In genomic region chr13:49459580-49459979, GRCh38 we compare ENCODE assay signal across 22 cellular contexts.
"Had no signal": no experiment of that assay in that cellular context is flagged by ENCODE, and none has a peak within 500 bp of the region (broad histone marks: within the 10 kb centered on the region; RNA-seq: fewer than 3 reads in every experiment).

No MANE protein-coding gene starts in this region.

- H3K9me3 ChIP-seq: neutrophil, prostate gland, thyroid gland, upper lobe of right lung had no signal

- H3K4me1 ChIP-seq: prostate gland had no signal

- H3K4me3 ChIP-seq: heart right ventricle, ovary, prostate gland, right atrium auricular region, spleen, thyroid gland, upper lobe of right lung had no signal

- H3K36me3 ChIP-seq: ovary, prostate gland had no signal

- H3K27me3 ChIP-seq: heart right ventricle, neutrophil, ovary, right atrium auricular region, spleen, thyroid gland, upper lobe of right lung had no signal

- H3K27ac ChIP-seq: heart right ventricle, neutrophil, ovary, prostate gland, right atrium auricular region, spleen, thyroid gland, upper lobe of right lung had no signal

- ATAC-seq: activated CD4-positive, alpha-beta T cell treated with anti-CD3 and anti-CD28 coated beads for 36 hours; activated naive CD4-positive, alpha-beta T cell treated with anti-CD3 and anti-CD28 coated beads, Interleukin-2, amount 50 U/mL, for 72 hours; heart right ventricle; left cardiac atrium; upper lobe of right lung had no signal

- DNase-seq: activated B cell treated with CpG ODN at 0.5 μM for 24 hours; activated CD4-positive, alpha-beta memory T cell treated with anti-CD3 and anti-CD28 coated beads for 36 hours; activated CD4-positive, alpha-beta T cell treated with anti-CD3 and anti-CD28 coated beads for 36 hours; central memory CD4-positive, alpha-beta T cell; dermis blood vessel endothelial cell; effector CD8-positive, alpha-beta T cell; erythroblast; foreskin fibroblast; heart right ventricle; islet precursor cell; left cardiac atrium; ovary; spleen; stimulated activated CD4-positive, alpha-beta T cell treated with anti-CD3 and anti-CD28 coated beads, Interleukin-4, amount 100 ng/mL, for 24 hours; substantia nigra; T1000; thyroid gland; upper lobe of right lung had no signal
